9 cellular contexts compared by ENCODE assay signal in genomic region chr16:2339521-2340484, GRCh38. TPM values are rescaled to one million over a fixed set of nuclear protein-coding genes. Genes with fewer than 3 reads are reported as not detected.
DNase-seq lines count a peak whose midpoint lies in the region; ATAC-seq, FAIRE-seq and TF ChIP-seq lines count a peak whose summit lies in the region.
"Had no signal": no experiment of that assay in that cellular context is flagged by ENCODE, and none has a peak within 500 bp of the region (broad histone marks: within the 10 kb centered on the region; RNA-seq: fewer than 3 reads in every experiment).

No MANE protein-coding gene starts in this region.

- H3K9me3 ChIP-seq in SU-DHL-6 (ENCODE audit: insufficient read depth, low read length) (no peaks in the 10 kb centered on the region), K562 (replicated peaks; ENCODE audit: control insufficient read depth, insufficient read depth, low read depth, low read length) (no peaks in the 10 kb centered on the region), iPS-20b (ENCODE audit: insufficient read depth, low read depth, low read length) (peaks cover 5% of the 10 kb centered on the region), skeletal muscle tissue (ENCODE audit: control insufficient read depth in 3 of 3, low read length in 3 of 3) (no peaks in the 10 kb centered on the region)

- TF ChIP-seq CTCF in SU-DHL-6 (IDR thresholded peaks at IDR 0.05; ENCODE audit: insufficient read depth, low read length, poor library complexity, severe bottlenecking) (no peak), K562 (IDR thresholded peaks at IDR 0.05 in 2 of 3, conservative IDR thresholded peaks at IDR 0.05 in 1 of 3; ENCODE audit: insufficient read depth in 2 of 3, low read depth in 1 of 3, low read length in 3 of 3) (peak in 1 of 3 experiments; percentile 9; a peak in 1 of 6 replicates)

- no peaks in the 10 kb centered on the region for H3F3A ChIP-seq in SU-DHL-6 (ENCODE audit: insufficient read depth)

- H3K27ac ChIP-seq in SU-DHL-6 (ENCODE audit: low read depth, low read length) (no peak overlapping the region), K562 (ENCODE audit: extremely low read depth, low read depth, low read length) (peak overlapping the region; percentile 88), iPS-20b (ENCODE audit: low read length) (no peak overlapping the region), skeletal muscle tissue (ENCODE audit: low read depth, low read length) (no peak overlapping the region)

- TF ChIP-seq POLR2A in K562 (conservative IDR thresholded peaks at IDR 0.05): peak; percentile 79

- DNase-seq in Caki2 (ENCODE audit: low read depth) (peak; percentile 72), K562 (ENCODE audit: extremely low read depth in 1 of 4, low spot score in 3 of 4) (peak; percentile 66 to 86 (median 79))

- H4K20me1 ChIP-seq in SU-DHL-6 (ENCODE audit: low read depth, low read length) (no peaks in the 10 kb centered on the region), K562 (replicated peaks; ENCODE audit: control insufficient read depth, insufficient read depth, low read length) (no peaks in the 10 kb centered on the region)

- H3K27me3 ChIP-seq in SU-DHL-6 (ENCODE audit: low read length) (no peaks in the 10 kb centered on the region), K562 (ENCODE audit: control insufficient read depth in 2 of 2, insufficient read depth in 2 of 2, low read length in 2 of 2) (no peaks in the 10 kb centered on the region), iPS-20b (ENCODE audit: insufficient read depth, low read length) (peaks cover 59% of the 10 kb centered on the region), skeletal muscle tissue (ENCODE audit: control insufficient read depth in 3 of 3, insufficient read depth in 3 of 3, low read length in 3 of 3) (no peaks in the 10 kb centered on the region)

- no peaks in the 10 kb centered on the region for H3K9me1 ChIP-seq in K562 (ENCODE audit: control insufficient read depth, insufficient read depth, low read length)

- TF ChIP-seq EP300 in K562 (IDR thresholded peaks at IDR 0.05; ENCODE audit: low read length): no peak

- POLR2A ChIA-PET in K562 (lab: Yijun Ruan, JAX): interaction anchor here (0.6 kb wide), 1 partner anchor 42 kb away, joined by 3 read pairs; no protein-coding TSS in a partner anchor

- FAIRE-seq in K562 (lab: Jason Lieb, UNC): peak; percentile 79
- FAIRE-seq: colon had no signal

- H3K4me3 ChIP-seq in SU-DHL-6 (ENCODE audit: insufficient read depth, low read length, poor library complexity, severe bottlenecking) (peak overlapping the region; percentile 52), K562 (peak overlapping the region; percentile 96), iPS-20b (ENCODE audit: low read length) (peak overlapping the region; percentile 70), skeletal muscle tissue (ENCODE audit: low read length in 3 of 3) (peak overlapping the region; percentile 63 to 86 (median 81))

- WGBS in K562 (ENCODE audit: insufficient coverage, low coverage, missing lambda C conversion rate): under 1% methylated on average over 90 of the region's 98 CpGs

- in situ Hi-C loops in Caki2 (cut with HindIII; ENCODE audit: low pct_unique_long_range_greater_than_20kb, low sequenced_read_pairs): no loop called here
- in situ Hi-C loops in K562 (cut with MboI): no loop called here

- CTCF ChIA-PET in K562 (lab: Yijun Ruan, JAX; ENCODE audit: low intra/inter-chr PET ratio): interaction anchor here (0.6 to 2.4 kb wide), 5 partner anchors 10 to 162 kb away, joined by 3 to 12 read pairs (median 9); partner anchors contain the start of gene CCNF

- BruUV-seq in K562 (replicated peaks; lab: Mats Ljungman, UMichigan): no TSS peak

- H3K4me1 ChIP-seq in K562 (replicated peaks in 1 of 2; ENCODE audit: control insufficient read depth in 2 of 2, insufficient read depth in 2 of 2, low read length in 2 of 2) (peaks cover 23 to 43% of the 10 kb centered on the region in 2 experiments), iPS-20b (ENCODE audit: insufficient read depth, low read length) (no peaks in the 10 kb centered on the region; the same call in 1 of the 2 replicates), skeletal muscle tissue (ENCODE audit: control insufficient read depth in 3 of 3, insufficient read depth in 3 of 3, low read length in 3 of 3) (peaks cover 11 to 15% (median 15%) of the 10 kb centered on the region in 3 donors)

- H3K9me2 ChIP-seq in SU-DHL-6 (replicated peaks; ENCODE audit: insufficient read depth, low read length): no peaks in the 10 kb centered on the region

- H2AFZ ChIP-seq in SU-DHL-6 (ENCODE audit: low read depth, low read length, severe bottlenecking) (peak overlapping the region; percentile 44), K562 (ENCODE audit: low read depth, low read length) (peak overlapping the region; percentile 97)

- peak; percentile 39 for ATAC-seq in GM19455 (IDR thresholded peaks at IDR 0.05; ENCODE audit: unreplicated experiment)
- peak; percentile 33 for ATAC-seq in HG03571 (IDR thresholded peaks at IDR 0.05; ENCODE audit: unreplicated experiment)
- peak; percentile 73 for ATAC-seq in K562
- ATAC-seq in GM19324 (IDR thresholded peaks at IDR 0.05; ENCODE audit: low FRiP score, unreplicated experiment): no peak

- H3K4me2 ChIP-seq in SU-DHL-6 (ENCODE audit: low read depth, low read length, poor library complexity, severe bottlenecking) (peak overlapping the region; percentile 59), K562 (ENCODE audit: insufficient read depth, low read length) (peak overlapping the region; percentile 96)

- intact Hi-C loops in K562 (cut with micrococcal nuclease): loop anchor here (1.0 to 10.0 kb wide), 2 partner anchors 83 to 165 kb away; no protein-coding TSS in a partner anchor

- no peaks in the 10 kb centered on the region for H3K36me3 ChIP-seq in SU-DHL-6 (ENCODE audit: low read length)
- peaks cover 27% of the 10 kb centered on the region; the same call in 1 of the 3 replicates for H3K36me3 ChIP-seq in K562 (ENCODE audit: control insufficient read depth, insufficient read depth, low read length)
- H3K36me3 ChIP-seq in iPS-20b (ENCODE audit: insufficient read depth, low read depth, low read length): no peaks in the 10 kb centered on the region
- no peaks in the 10 kb centered on the region for H3K36me3 ChIP-seq in skeletal muscle tissue (ENCODE audit: control insufficient read depth in 3 of 3, insufficient read depth in 3 of 3, low read length in 3 of 3)

- H3K9ac ChIP-seq in SU-DHL-6 (ENCODE audit: low read length) (peak overlapping the region; percentile 46), K562 (ENCODE audit: insufficient read depth in 1 of 2, low read depth in 2 of 2, low read length in 2 of 2) (peak overlapping the region; percentile 93 to 98), iPS-20b (ENCODE audit: low read depth, low read length) (no peak overlapping the region), skeletal muscle tissue (ENCODE audit: low read depth in 1 of 3, low read length in 3 of 3) (peak overlapping the region; percentile 47 to 81 (median 75))

- H3K79me2 ChIP-seq in SU-DHL-6 (ENCODE audit: insufficient read depth, low read length) (no peaks in the 10 kb centered on the region), K562 (ENCODE audit: control insufficient read depth, insufficient read depth, low read length) (peaks cover 48% of the 10 kb centered on the region)

- no peak for TF ChIP-seq RAD21 in K562 (CRISPR knock-in tag; conservative IDR thresholded peaks at IDR 0.05 in 1 of 2, IDR thresholded peaks at IDR 0.05 in 1 of 2)

TF ChIP-seq in K562, 482 proteins besides CTCF, POLR2A, EP300 and RAD21 (continues in another document):
- TF ChIP-seq STAG1 (CRISPR knock-in tag; IDR thresholded peaks at IDR 0.05; ENCODE audit: borderline replicate concordance) (0 out of 2 replicates have a peak, but pooled peaks have one; percentile 19), ZNF12 (CRISPR knock-in tag; IDR thresholded peaks at IDR 0.05) (no peak), PYGO2 (tag; IDR thresholded peaks at IDR 0.05) (no peak), GABPB1 (CRISPR knock-in tag; IDR thresholded peaks at IDR 0.05) (peak; percentile 79), FOXM1 (IDR thresholded peaks at IDR 0.05; ENCODE audit: low read depth) (no peak), FOXM1 (CRISPR knock-in tag; IDR thresholded peaks at IDR 0.05; ENCODE audit: low read depth) (peak; percentile 79; the same call in 1 of the 2 replicates), NCOA6 (IDR thresholded peaks at IDR 0.05) (peak; percentile 51; the same call in 1 of the 2 replicates)
- TF ChIP-seq, protein P1, sequence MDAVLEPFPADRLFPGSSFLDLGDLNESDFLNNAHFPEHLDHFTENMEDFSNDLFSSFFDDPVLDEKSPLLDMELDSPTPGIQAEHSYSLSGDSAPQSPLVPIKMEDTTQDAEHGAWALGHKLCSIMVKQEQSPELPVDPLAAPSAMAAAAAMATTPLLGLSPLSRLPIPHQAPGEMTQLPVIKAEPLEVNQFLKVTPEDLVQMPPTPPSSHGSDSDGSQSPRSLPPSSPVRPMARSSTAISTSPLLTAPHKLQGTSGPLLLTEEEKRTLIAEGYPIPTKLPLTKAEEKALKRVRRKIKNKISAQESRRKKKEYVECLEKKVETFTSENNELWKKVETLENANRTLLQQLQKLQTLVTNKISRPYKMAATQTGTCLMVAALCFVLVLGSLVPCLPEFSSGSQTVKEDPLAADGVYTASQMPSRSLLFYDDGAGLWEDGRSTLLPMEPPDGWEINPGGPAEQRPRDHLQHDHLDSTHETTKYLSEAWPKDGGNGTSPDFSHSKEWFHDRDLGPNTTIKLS (IDR thresholded peaks at IDR 0.05; ENCODE audit: borderline replicate concordance, low read depth): peak; percentile 61; the same call in 1 of the 2 replicates

RNA-seq across cellular contexts. Expression of gene ABCA3, which starts 0.7 kb away (rescaled TPM):
- total RNA-seq in Caki2 (2014; rRNA removed; shearing (Covaris generic); ENCODE audit: low replicate concordance): 18.0 and 22.4 TPM in 2 replicates
- total RNA-seq in K562 (2011; cell fraction: chromatin; rRNA removed; ENCODE audit: low replicate concordance): 40.2 and 114 TPM in 2 replicates
- 54.3 and 65.4 TPM in 2 replicates for total RNA-seq in K562 (2011; cell fraction: nucleolus; rRNA removed)
- total RNA-seq in K562 (2011; cell fraction: nucleoplasm; rRNA removed): 51.5 and 63.2 TPM in 2 replicates
- total RNA-seq in K562 (2014; rRNA removed) (6.9 and 11.0 TPM in 2 replicates), K562 (2014; rRNA removed; fragmentation: Illumina TruSeq; extraction: Trizol) (4.9 and 6.8 TPM in 2 replicates), K562 (2015; rRNA removed; fragmentation: Illumina TruSeq; extraction: Trizol) (5.6 and 6.1 TPM in 2 replicates), K562 (2021) (22.3 and 23.7 TPM in 2 replicates), skeletal muscle tissue (8.4 TPM)
- polyA plus RNA-seq in K562 (2011; rRNA removed) (9.2 and 15.1 TPM in 2 replicates), K562 (2014; fragmentation: Illumina TruSeq; extraction: Trizol) (15.4 and 18.8 TPM in 2 replicates), K562 (2014; fragmentation: Nextera tagmentation; extraction: Ambion mirVana) (under 1 TPM; 0.66 to 0.81 TPM), K562 (2014; rRNA removed) (11.7 and 13.9 TPM in 2 replicates)
- polyA plus RNA-seq in K562 (2011; cell fraction: cytosol; rRNA removed): 8.2 and 11.8 TPM in 2 replicates
- polyA plus RNA-seq in K562 (2011; cell fraction: nucleus; rRNA removed): 36.8 and 72.7 TPM in 2 replicates
- polyA plus RNA-seq in K562 (2012): 12.0 and 19.4 TPM in 2 replicates
- polyA minus RNA-seq in K562 (2011; rRNA and poly(A)+ RNA removed): 7.5 and 9.7 TPM in 2 replicates
- 12.4 and 14.4 TPM in 2 replicates for polyA minus RNA-seq in K562 (2011; cell fraction: cytosol; rRNA and poly(A)+ RNA removed)
- polyA minus RNA-seq in K562 (2011; cell fraction: nucleus; rRNA and poly(A)+ RNA removed): 10.1 and 11.4 TPM in 2 replicates
